Comparison of ENCODE assay signal across 1 cellular context in the genomic region with DNA sequence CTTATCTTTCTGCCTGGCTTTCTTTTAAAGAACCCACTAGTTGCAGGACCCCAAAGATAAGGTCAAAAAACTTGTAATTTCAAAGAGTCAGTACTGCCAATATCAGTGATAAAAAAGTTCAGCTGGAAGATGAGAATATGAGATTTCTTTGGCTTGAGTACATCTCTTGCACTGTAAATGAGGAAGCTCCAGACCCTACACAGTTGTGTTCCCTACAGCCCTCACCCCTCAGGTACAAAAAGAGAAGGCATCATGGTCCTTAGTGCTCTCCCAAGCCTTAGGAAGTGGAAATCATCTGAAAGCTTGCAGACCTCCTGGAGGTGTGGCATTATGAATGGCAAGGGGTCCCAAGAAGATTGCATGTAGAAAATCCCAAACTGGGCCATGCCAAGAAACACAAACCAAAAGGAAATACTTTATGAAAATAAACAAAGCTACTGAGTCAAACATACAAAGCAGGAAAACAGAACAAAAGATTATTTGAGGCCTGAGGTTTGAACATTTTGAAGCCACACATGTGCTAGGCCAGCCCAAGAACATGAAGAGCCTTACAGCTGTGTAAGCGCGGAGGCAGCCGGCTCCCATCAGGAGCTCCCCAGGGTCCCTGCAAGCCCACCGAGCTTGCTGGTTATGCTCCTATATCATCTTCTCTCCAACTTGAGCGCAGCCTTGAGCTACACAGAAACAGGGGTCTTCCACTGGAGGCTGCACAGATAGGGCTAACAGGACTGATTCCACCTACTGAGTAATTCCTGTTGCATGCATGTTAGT.
TF ChIP-seq lines count a peak whose summit lies in the region.

No MANE protein-coding gene starts in this region.

TF ChIP-seq in HepG2, 621 proteins besides CTCF, POLR2A, EP300 and RAD21:
- TF ChIP-seq FOXA1 (IDR thresholded peaks at IDR 0.05): no peak
- no peak for TF ChIP-seq FOXA1 (CRISPR knock-in tag; IDR thresholded peaks at IDR 0.05)
- no peak for TF ChIP-seq ZNF441 (CRISPR knock-in tag; IDR thresholded peaks at IDR 0.05; ENCODE audit: borderline replicate concordance)
- TF ChIP-seq ZSCAN29 (CRISPR knock-in tag; conservative IDR thresholded peaks at IDR 0.05): no peak
- TF ChIP-seq, protein P1, sequence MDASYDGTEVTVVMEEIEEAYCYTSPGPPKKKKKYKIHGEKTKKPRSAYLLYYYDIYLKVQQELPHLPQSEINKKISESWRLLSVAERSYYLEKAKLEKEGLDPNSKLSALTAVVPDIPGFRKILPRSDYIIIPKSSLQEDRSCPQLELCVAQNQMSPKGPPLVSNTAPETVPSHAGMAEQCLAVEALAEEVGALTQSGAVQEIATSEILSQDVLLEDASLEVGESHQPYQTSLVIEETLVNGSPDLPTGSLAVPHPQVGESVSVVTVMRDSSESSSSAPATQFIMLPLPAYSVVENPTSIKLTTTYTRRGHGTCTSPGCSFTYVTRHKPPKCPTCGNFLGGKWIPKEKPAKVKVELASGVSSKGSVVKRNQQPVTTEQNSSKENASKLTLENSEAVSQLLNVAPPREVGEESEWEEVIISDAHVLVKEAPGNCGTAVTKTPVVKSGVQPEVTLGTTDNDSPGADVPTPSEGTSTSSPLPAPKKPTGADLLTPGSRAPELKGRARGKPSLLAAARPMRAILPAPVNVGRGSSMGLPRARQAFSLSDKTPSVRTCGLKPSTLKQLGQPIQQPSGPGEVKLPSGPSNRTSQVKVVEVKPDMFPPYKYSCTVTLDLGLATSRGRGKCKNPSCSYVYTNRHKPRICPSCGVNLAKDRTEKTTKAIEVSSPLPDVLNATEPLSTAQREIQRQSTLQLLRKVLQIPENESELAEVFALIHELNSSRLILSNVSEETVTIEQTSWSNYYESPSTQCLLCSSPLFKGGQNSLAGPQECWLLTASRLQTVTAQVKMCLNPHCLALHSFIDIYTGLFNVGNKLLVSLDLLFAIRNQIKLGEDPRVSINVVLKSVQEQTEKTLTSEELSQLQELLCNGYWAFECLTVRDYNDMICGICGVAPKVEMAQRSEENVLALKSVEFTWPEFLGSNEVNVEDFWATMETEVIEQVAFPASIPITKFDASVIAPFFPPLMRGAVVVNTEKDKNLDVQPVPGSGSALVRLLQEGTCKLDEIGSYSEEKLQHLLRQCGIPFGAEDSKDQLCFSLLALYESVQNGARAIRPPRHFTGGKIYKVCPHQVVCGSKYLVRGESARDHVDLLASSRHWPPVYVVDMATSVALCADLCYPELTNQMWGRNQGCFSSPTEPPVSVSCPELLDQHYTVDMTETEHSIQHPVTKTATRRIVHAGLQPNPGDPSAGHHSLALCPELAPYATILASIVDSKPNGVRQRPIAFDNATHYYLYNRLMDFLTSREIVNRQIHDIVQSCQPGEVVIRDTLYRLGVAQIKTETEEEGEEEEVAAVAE (CRISPR knock-in tag; IDR thresholded peaks at IDR 0.05; ENCODE audit: borderline replicate concordance): no peak
- TF ChIP-seq ZNF564 (CRISPR knock-in tag; IDR thresholded peaks at IDR 0.05): no peak
- TF ChIP-seq ZNF841 (CRISPR knock-in tag; IDR thresholded peaks at IDR 0.05; ENCODE audit: borderline replicate concordance): no peak
- no peak for TF ChIP-seq SALL1 (CRISPR knock-in tag; IDR thresholded peaks at IDR 0.05)
- no peak for TF ChIP-seq ZNF616 (CRISPR knock-in tag; IDR thresholded peaks at IDR 0.05; ENCODE audit: low read depth)
- TF ChIP-seq TARDBP (CRISPR knock-in tag; IDR thresholded peaks at IDR 0.05): no peak
- TF ChIP-seq, protein P2, sequence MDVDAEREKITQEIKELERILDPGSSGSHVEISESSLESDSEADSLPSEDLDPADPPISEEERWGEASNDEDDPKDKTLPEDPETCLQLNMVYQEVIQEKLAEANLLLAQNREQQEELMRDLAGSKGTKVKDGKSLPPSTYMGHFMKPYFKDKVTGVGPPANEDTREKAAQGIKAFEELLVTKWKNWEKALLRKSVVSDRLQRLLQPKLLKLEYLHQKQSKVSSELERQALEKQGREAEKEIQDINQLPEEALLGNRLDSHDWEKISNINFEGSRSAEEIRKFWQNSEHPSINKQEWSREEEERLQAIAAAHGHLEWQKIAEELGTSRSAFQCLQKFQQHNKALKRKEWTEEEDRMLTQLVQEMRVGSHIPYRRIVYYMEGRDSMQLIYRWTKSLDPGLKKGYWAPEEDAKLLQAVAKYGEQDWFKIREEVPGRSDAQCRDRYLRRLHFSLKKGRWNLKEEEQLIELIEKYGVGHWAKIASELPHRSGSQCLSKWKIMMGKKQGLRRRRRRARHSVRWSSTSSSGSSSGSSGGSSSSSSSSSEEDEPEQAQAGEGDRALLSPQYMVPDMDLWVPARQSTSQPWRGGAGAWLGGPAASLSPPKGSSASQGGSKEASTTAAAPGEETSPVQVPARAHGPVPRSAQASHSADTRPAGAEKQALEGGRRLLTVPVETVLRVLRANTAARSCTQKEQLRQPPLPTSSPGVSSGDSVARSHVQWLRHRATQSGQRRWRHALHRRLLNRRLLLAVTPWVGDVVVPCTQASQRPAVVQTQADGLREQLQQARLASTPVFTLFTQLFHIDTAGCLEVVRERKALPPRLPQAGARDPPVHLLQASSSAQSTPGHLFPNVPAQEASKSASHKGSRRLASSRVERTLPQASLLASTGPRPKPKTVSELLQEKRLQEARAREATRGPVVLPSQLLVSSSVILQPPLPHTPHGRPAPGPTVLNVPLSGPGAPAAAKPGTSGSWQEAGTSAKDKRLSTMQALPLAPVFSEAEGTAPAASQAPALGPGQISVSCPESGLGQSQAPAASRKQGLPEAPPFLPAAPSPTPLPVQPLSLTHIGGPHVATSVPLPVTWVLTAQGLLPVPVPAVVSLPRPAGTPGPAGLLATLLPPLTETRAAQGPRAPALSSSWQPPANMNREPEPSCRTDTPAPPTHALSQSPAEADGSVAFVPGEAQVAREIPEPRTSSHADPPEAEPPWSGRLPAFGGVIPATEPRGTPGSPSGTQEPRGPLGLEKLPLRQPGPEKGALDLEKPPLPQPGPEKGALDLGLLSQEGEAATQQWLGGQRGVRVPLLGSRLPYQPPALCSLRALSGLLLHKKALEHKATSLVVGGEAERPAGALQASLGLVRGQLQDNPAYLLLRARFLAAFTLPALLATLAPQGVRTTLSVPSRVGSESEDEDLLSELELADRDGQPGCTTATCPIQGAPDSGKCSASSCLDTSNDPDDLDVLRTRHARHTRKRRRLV (CRISPR knock-in tag; IDR thresholded peaks at IDR 0.05): no peak
- TF ChIP-seq ZMYM3 (CRISPR knock-in tag; IDR thresholded peaks at IDR 0.05): no peak
- TF ChIP-seq CCDC6 (CRISPR knock-in tag; IDR thresholded peaks at IDR 0.05): no peak
- TF ChIP-seq GLI4 (CRISPR knock-in tag; IDR thresholded peaks at IDR 0.05; ENCODE audit: borderline replicate concordance): no peak
- no peak for TF ChIP-seq ZNF724P (CRISPR knock-in tag; IDR thresholded peaks at IDR 0.05; ENCODE audit: borderline replicate concordance)
